ENCODE assay signal across 17 cellular contexts in the genomic region with DNA sequence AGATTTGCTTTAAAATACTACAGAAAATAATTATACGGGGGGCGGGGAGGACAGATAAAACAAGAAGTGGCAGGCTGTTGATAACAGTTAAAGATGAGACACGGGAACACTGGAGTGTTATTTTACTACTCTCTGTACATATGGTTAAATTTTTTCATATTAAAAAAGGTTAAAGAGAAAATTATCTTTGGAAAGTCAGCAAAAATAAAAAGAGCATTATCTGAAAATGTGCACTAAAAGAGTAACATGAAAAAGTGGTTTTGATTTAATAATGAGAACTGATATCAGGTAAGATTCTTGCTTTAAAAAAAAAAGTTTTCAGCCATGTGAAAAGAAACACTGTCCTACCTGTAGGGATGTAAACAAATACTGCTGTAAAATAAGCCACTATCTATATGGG. TPM values are rescaled to one million over a fixed set of nuclear protein-coding genes. Genes with fewer than 3 reads are reported as not detected.
DNase-seq lines count a peak whose midpoint lies in the region; ATAC-seq, FAIRE-seq and TF ChIP-seq lines count a peak whose summit lies in the region.
"Had no signal": no experiment of that assay in that cellular context is flagged by ENCODE, and none has a peak within 500 bp of the region (broad histone marks: within the 10 kb centered on the region; RNA-seq: fewer than 3 reads in every experiment).

No MANE protein-coding gene starts in this region.

- in situ Hi-C loops in HepG2 (cut with HindIII; ENCODE audit: extremely low pct_ligation_motif_present, low pct_unique_long_range_greater_than_20kb) = no loop called here

- H3K4me2 ChIP-seq in HepG2 (ENCODE audit: low read depth, low read length) = peak overlapping the region; percentile 80

- H3K27ac Mint-ChIP-seq in activated CD8-positive, alpha-beta T cell treated with anti-CD3 and anti-CD28 coated beads, Interleukin-2, amount 10 ng/mL, durations not matched to agents 7 days and 5 days = peak overlapping the region; percentile 87
- no peak overlapping the region for H3K27ac Mint-ChIP-seq in activated CD8-positive, alpha-beta T cell treated with anti-CD3 and anti-CD28 coated beads for 36 hours
- no peak overlapping the region for H3K27ac Mint-ChIP-seq in T-helper 17 cell
- H3K27ac Mint-ChIP-seq: T-helper 2 cell treated with Interferon-gamma antibody and Interleukin-4, amounts not matched to agents 5 μg/mL and 100 μg/mL, for 36 hours had no signal

- TF ChIP-seq EP300 in HepG2 (IDR thresholded peaks at IDR 0.05; ENCODE audit: low read depth in 2 of 2, low read length in 2 of 2) (no peak), HepG2 (CRISPR knock-in tag; IDR thresholded peaks at IDR 0.05; ENCODE audit: borderline replicate concordance) (no peak), upper lobe of left lung (IDR thresholded peaks at IDR 0.05) (no peak)

- H3K36me3 ChIP-seq in HepG2 (replicated peaks in 1 of 2; ENCODE audit: control insufficient read depth in 1 of 2, insufficient read depth in 2 of 2, low read length in 2 of 2) = peaks cover 3 to 12% of the 10 kb centered on the region in 2 experiments; a peak in 3 of 5 replicates
- peaks cover 2 to 12% (median 5%) of the 10 kb centered on the region in 4 donors for H3K36me3 ChIP-seq in upper lobe of left lung

- H3K9me3 ChIP-seq in T-helper 17 cell (ENCODE audit: control insufficient read depth, low read length, poor library complexity, severe bottlenecking) (no peaks in the 10 kb centered on the region), HepG2 (ENCODE audit: low read length) (no peaks in the 10 kb centered on the region), upper lobe of left lung (no peaks in the 10 kb centered on the region)
- H3K9me3 ChIP-seq: testis had no signal

- H3K4me3 ChIP-seq in HepG2 (replicated peaks in 1 of 3; ENCODE audit: insufficient read depth in 1 of 3, low read depth in 2 of 3, low read length in 3 of 3) (peak overlapping the region in 2 of 3 experiments; percentile 25 to 39; a peak in 3 of 6 replicates), upper lobe of left lung (no peak overlapping the region)
- H3K4me3 ChIP-seq: testis had no signal

- no peak overlapping the region for H2AFZ ChIP-seq in HepG2 (ENCODE audit: low read length)

- H3K9ac ChIP-seq in HepG2 (ENCODE audit: insufficient read depth, low read depth, low read length) = peak overlapping the region; percentile 73

- H3K4me1 ChIP-seq in HepG2 (ENCODE audit: insufficient read depth, low read length) = peaks cover 91% of the 10 kb centered on the region
- peaks cover 42 to 57% (median 55%) of the 10 kb centered on the region in 4 donors for H3K4me1 ChIP-seq in upper lobe of left lung
- H3K4me1 ChIP-seq: testis had no signal

- H3K27me3 Mint-ChIP-seq in activated CD8-positive, alpha-beta T cell treated with anti-CD3 and anti-CD28 coated beads, Interleukin-2, amount 10 ng/mL, durations not matched to agents 7 days and 5 days (ENCODE audit: low read depth) = no peaks in the 10 kb centered on the region
- no peaks in the 10 kb centered on the region for H3K27me3 Mint-ChIP-seq in activated CD8-positive, alpha-beta T cell treated with anti-CD3 and anti-CD28 coated beads for 36 hours
- no peaks in the 10 kb centered on the region for H3K27me3 Mint-ChIP-seq in T-helper 17 cell

- no peak for TF ChIP-seq RAD21 in HepG2 (CRISPR knock-in tag; IDR thresholded peaks at IDR 0.05)

- POLR2A ChIA-PET in activated CD8-positive, alpha-beta T cell treated with anti-CD3 and anti-CD28 coated beads, Interleukin-2, amount 10 ng/mL, durations not matched to agents 7 days and 5 days (lab: Charles Lee) = interaction anchor here (1.7 kb wide), 1 partner anchor 63 kb away, joined by 8 read pairs; a partner anchor contains a TSS
- POLR2A ChIA-PET in activated CD8-positive, alpha-beta T cell treated with anti-CD3 and anti-CD28 coated beads for 36 hours (lab: Charles Lee) = interaction anchor here (1.1 to 1.6 kb wide), 2 partner anchors 47 to 63 kb away, joined by 3 to 9 read pairs; a partner anchor contains a TSS
- POLR2A ChIA-PET in HepG2 (lab: Yijun Ruan, JAX) = interaction anchor here (1.0 to 4.2 kb wide), 17 partner anchors 9 to 303 kb away, joined by 3 to 58 read pairs (median 8); a partner anchor contains a TSS

- no peak for FAIRE-seq in HepG2 (lab: Jason Lieb, UNC)

- no peak for DNase-seq in activated CD8-positive, alpha-beta T cell treated with anti-CD3 and anti-CD28 coated beads, Interleukin-2, amount 10 ng/mL, durations not matched to agents 7 days and 5 days
- DNase-seq in activated CD8-positive, alpha-beta T cell treated with anti-CD3 and anti-CD28 coated beads for 36 hours = no peak
- DNase-seq in T-helper 17 cell (no peak), HepG2 (ENCODE audit: low spot score) (no peak), upper lobe of left lung (no peak), posterior vena cava (ENCODE audit: low spot score) (no peak), glomerular visceral epithelial cell (ENCODE audit: extremely low spot score) (no peak), 8988T (no peak)
- DNase-seq: activated naive CD4-positive, alpha-beta T cell treated with anti-CD3 and anti-CD28 coated beads, Interleukin-2, amount 50 U/mL, for 16 hours; DMS79; hippocampal formation; NCI-H1436; NCI-H446 treated with DMSO at 0.1 percent for 48 hours; testis had no signal

- peaks cover 24% of the 10 kb centered on the region for H3K4me1 Mint-ChIP-seq in activated CD8-positive, alpha-beta T cell treated with anti-CD3 and anti-CD28 coated beads, Interleukin-2, amount 10 ng/mL, durations not matched to agents 7 days and 5 days (ENCODE audit: low read depth)
- H3K4me1 Mint-ChIP-seq in activated CD8-positive, alpha-beta T cell treated with anti-CD3 and anti-CD28 coated beads for 36 hours (ENCODE audit: low read depth) = peaks cover 25% of the 10 kb centered on the region
- H3K4me1 Mint-ChIP-seq in T-helper 17 cell = peaks cover 36% of the 10 kb centered on the region

- H3K9me3 Mint-ChIP-seq in activated CD8-positive, alpha-beta T cell treated with anti-CD3 and anti-CD28 coated beads, Interleukin-2, amount 10 ng/mL, durations not matched to agents 7 days and 5 days (ENCODE audit: insufficient read depth) = no peaks in the 10 kb centered on the region
- H3K9me3 Mint-ChIP-seq in activated CD8-positive, alpha-beta T cell treated with anti-CD3 and anti-CD28 coated beads for 36 hours = no peaks in the 10 kb centered on the region
- H3K9me3 Mint-ChIP-seq: neural crest cell; T-helper 2 cell treated with Interferon-gamma antibody and Interleukin-4, amounts not matched to agents 5 μg/mL and 100 μg/mL, for 36 hours had no signal

- CTCF ChIA-PET in activated CD8-positive, alpha-beta T cell treated with anti-CD3 and anti-CD28 coated beads, Interleukin-2, amount 10 ng/mL, durations not matched to agents 7 days and 5 days (lab: Charles Lee) = interaction anchor here (1.0 to 6.9 kb wide), 9 partner anchors 8 to 234 kb away, joined by 3 to 58 read pairs (median 3); a partner anchor contains a TSS
- CTCF ChIA-PET in activated CD8-positive, alpha-beta T cell treated with anti-CD3 and anti-CD28 coated beads for 36 hours (lab: Charles Lee) = interaction anchor here (0.5 to 6.7 kb wide), 6 partner anchors 13 to 54 kb away, joined by 3 to 48 read pairs (median 4); a partner anchor contains a TSS
- CTCF ChIA-PET in HepG2 (lab: Yijun Ruan, JAX; ENCODE audit: low intra/inter-chr PET ratio, low total read pairs) = no interaction called here

- intact Hi-C loops in activated CD8-positive, alpha-beta T cell treated with anti-CD3 and anti-CD28 coated beads for 36 hours (cut with micrococcal nuclease) = loop anchor here (5.0 kb wide), 1 partner anchor 34 kb away; no protein-coding TSS in a partner anchor
- intact Hi-C loops in HepG2 (cut with micrococcal nuclease; ENCODE audit: unreplicated experiment) = no loop called here
- intact Hi-C loops in posterior vena cava (cut with DNase I) = loop anchor here in 1 of 2 donors (5.0 kb wide), 1 partner anchor 49 kb away; a partner anchor contains a TSS

- peaks cover 4% of the 10 kb centered on the region for H3K79me2 ChIP-seq in HepG2 (ENCODE audit: insufficient read depth, low read length)

- no peak for ATAC-seq in activated CD8-positive, alpha-beta T cell treated with anti-CD3 and anti-CD28 coated beads, Interleukin-2, amount 10 ng/mL, durations not matched to agents 7 days and 5 days
- ATAC-seq in activated CD8-positive, alpha-beta T cell treated with anti-CD3 and anti-CD28 coated beads for 36 hours = no peak
- ATAC-seq in T-helper 17 cell (no peak), HepG2 (no peak), upper lobe of left lung (ENCODE audit: low FRiP score in 2 of 2) (no peak)
- ATAC-seq: esophagus mucosa had no signal

- WGBS in HepG2 (ENCODE audit: low lambda C conversion rate) = 67% methylated on average over 3 of the region's 3 CpGs
- WGBS in upper lobe of left lung, 2 donors = 78 to 82% methylated on average over 3 of the region's 3 CpGs

- H3K27ac ChIP-seq in HepG2 (ENCODE audit: extremely low read length, insufficient read depth, low read length) (peak overlapping the region; percentile 84), upper lobe of left lung (peak overlapping the region; percentile 43 to 78 (median 49))
- H3K27ac ChIP-seq: testis had no signal

- BruUV-seq in HepG2 (replicated peaks; lab: Mats Ljungman, UMichigan) = no TSS peak

- H4K20me1 ChIP-seq in HepG2 (ENCODE audit: insufficient read depth, low read length) = no peaks in the 10 kb centered on the region

- no peak for TF ChIP-seq CTCF in activated CD8-positive, alpha-beta T cell treated with anti-CD3 and anti-CD28 coated beads for 36 hours (IDR thresholded peaks at IDR 0.05)
- no peak for TF ChIP-seq CTCF in HepG2 (CRISPR knock-in tag; IDR thresholded peaks at IDR 0.05)
- TF ChIP-seq CTCF in upper lobe of left lung (IDR thresholded peaks at IDR 0.05) = no peak

- no peak for TF ChIP-seq POLR2A in HepG2 (IDR thresholded peaks at IDR 0.05; ENCODE audit: insufficient read depth in 1 of 2, low read depth in 2 of 2, low read length in 2 of 2)
- TF ChIP-seq POLR2A in upper lobe of left lung (IDR thresholded peaks at IDR 0.05) = no peak

- no peaks in the 10 kb centered on the region for H3K27me3 ChIP-seq in HepG2 (ENCODE audit: control insufficient read depth in 1 of 2, insufficient read depth in 2 of 2, low read length in 2 of 2)
- H3K27me3 ChIP-seq in upper lobe of left lung = no peaks in the 10 kb centered on the region
- H3K27me3 ChIP-seq: testis had no signal

- H3K4me3 Mint-ChIP-seq in activated CD8-positive, alpha-beta T cell treated with anti-CD3 and anti-CD28 coated beads, Interleukin-2, amount 10 ng/mL, durations not matched to agents 7 days and 5 days = peak overlapping the region; percentile 51
- no peak overlapping the region for H3K4me3 Mint-ChIP-seq in activated CD8-positive, alpha-beta T cell treated with anti-CD3 and anti-CD28 coated beads for 36 hours
- peak overlapping the region; percentile 95 for H3K4me3 Mint-ChIP-seq in T-helper 17 cell
- H3K4me3 Mint-ChIP-seq: neural crest cell; T-helper 2 cell treated with Interferon-gamma antibody and Interleukin-4, amounts not matched to agents 5 μg/mL and 100 μg/mL, for 36 hours had no signal

- H3K36me3 Mint-ChIP-seq in activated CD8-positive, alpha-beta T cell treated with anti-CD3 and anti-CD28 coated beads, Interleukin-2, amount 10 ng/mL, durations not matched to agents 7 days and 5 days (ENCODE audit: low read depth) = peaks cover 27% of the 10 kb centered on the region
- peaks cover 3% of the 10 kb centered on the region for H3K36me3 Mint-ChIP-seq in activated CD8-positive, alpha-beta T cell treated with anti-CD3 and anti-CD28 coated beads for 36 hours (ENCODE audit: low read depth)
- H3K36me3 Mint-ChIP-seq in T-helper 17 cell (ENCODE audit: low read depth) = peaks cover 8% of the 10 kb centered on the region

RNA-seq across cellular contexts. Expression of a gene that starts 46.9 kb away (rescaled TPM):
- 10 to 100 TPM; 13.0 to 17.9 TPM for total RNA-seq in activated CD8-positive, alpha-beta T cell treated with anti-CD3 and anti-CD28 coated beads, Interleukin-2, amount 10 ng/mL, durations not matched to agents 7 days and 5 days
- 10 to 100 TPM; 19.2 to 23.6 TPM for total RNA-seq in activated CD8-positive, alpha-beta T cell treated with anti-CD3 and anti-CD28 coated beads for 36 hours
- total RNA-seq in T-helper 17 cell = 100 to 1,000 TPM; 185 to 196 TPM
- total RNA-seq in HepG2 (2016; rRNA removed; fragmentation: Illumina TruSeq; extraction: Trizol) = 4.1 and 6.0 TPM in 2 replicates
- 3.0 and 3.8 TPM in 2 replicates for total RNA-seq in HepG2 (2016; cell fraction: cytosol; rRNA removed; fragmentation: Illumina TruSeq; extraction: Trizol; ENCODE audit: low read depth)
- total RNA-seq in HepG2 (2016; cell fraction: insoluble cytoplasmic fraction; rRNA removed; fragmentation: Illumina TruSeq; extraction: Trizol) = 3.2 and 7.0 TPM in 2 replicates
- 4.2 and 4.8 TPM in 2 replicates for total RNA-seq in HepG2 (2016; cell fraction: membrane; rRNA removed; fragmentation: Illumina TruSeq; extraction: Trizol)
- total RNA-seq in HepG2 (2016; cell fraction: nucleus; rRNA removed; fragmentation: Illumina TruSeq; extraction: Trizol) = 10.8 and 12.6 TPM in 2 replicates
- 12.7 and 15.7 TPM in 2 replicates for polyA plus RNA-seq in HepG2 (2011; rRNA removed)
- polyA plus RNA-seq in HepG2 (2011; cell fraction: cytosol; rRNA removed) = 9.1 and 10.3 TPM in 2 replicates
- polyA plus RNA-seq in HepG2 (2011; cell fraction: nucleus; rRNA removed) = 32.7 and 33.0 TPM in 2 replicates
- 20.8 and 22.2 TPM in 2 replicates for polyA plus RNA-seq in HepG2 (2012)
- 2.9 and 3.1 TPM in 2 replicates for polyA plus RNA-seq in HepG2 (2016; cell fraction: cytosol; fragmentation: Illumina TruSeq; extraction: Trizol; ENCODE audit: low read depth)
- polyA plus RNA-seq in HepG2 (2016; cell fraction: insoluble cytoplasmic fraction; fragmentation: Illumina TruSeq; extraction: Trizol; ENCODE audit: low read depth) = 3.3 and 3.6 TPM in 2 replicates
- polyA plus RNA-seq in HepG2 (2016; cell fraction: membrane; fragmentation: Illumina TruSeq; extraction: Trizol; ENCODE audit: low read depth) = 3.4 and 3.6 TPM in 2 replicates
- polyA plus RNA-seq in HepG2 (2016; cell fraction: nucleus; fragmentation: Illumina TruSeq; extraction: Trizol; ENCODE audit: insufficient read depth, low read depth) = 11.5 and 12.4 TPM in 2 replicates
- 10.5 and 30.9 TPM in 2 replicates for polyA minus RNA-seq in HepG2 (2011; rRNA and poly(A)+ RNA removed; ENCODE audit: low replicate concordance)
- polyA minus RNA-seq in HepG2 (2011; cell fraction: cytosol; rRNA and poly(A)+ RNA removed) = 13.3 and 18.1 TPM in 2 replicates
- 48.8 and 61.2 TPM in 2 replicates for polyA minus RNA-seq in HepG2 (2011; cell fraction: nucleus; rRNA and poly(A)+ RNA removed)
- total RNA-seq in upper lobe of left lung = 10 to 100 TPM; 32.8 to 65.0 (median 41.9) TPM
- total RNA-seq in posterior vena cava = 10 to 100 TPM; 17.2 to 18.6 TPM

Comparison
In these comparisons a context has a peak if more than half of its experiments do, and no peak if none do; other contexts are left out.
1. H3K4me3 ChIP-seq: peak in HepG2 (2 of 3); none in upper lobe of left lung (0 of 4).